ENCODE assay signal across 1 cellular context in the genomic region with DNA sequence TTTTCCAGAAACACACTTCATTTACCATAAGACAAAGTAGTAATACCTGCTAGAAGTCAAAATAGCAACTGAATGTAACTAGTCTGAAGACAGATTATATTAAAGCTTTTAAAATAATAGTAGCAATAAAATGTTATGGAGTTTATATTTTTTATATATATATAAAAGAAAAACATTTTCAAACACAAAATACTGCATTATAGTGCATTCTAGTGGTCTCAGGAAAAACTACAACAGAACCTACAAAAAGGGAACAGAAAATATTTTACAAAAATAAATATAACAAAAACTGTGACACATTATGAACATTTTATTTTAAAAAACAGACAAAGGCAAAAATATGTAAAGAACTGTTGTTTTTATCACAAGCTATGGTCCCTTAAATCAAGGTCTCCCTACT.
TF ChIP-seq lines count a peak whose summit lies in the region.

No MANE protein-coding gene starts in this region.

TF ChIP-seq in IMR-90, 13 proteins besides CTCF, POLR2A, EP300 and RAD21:
- TF ChIP-seq RCOR1 (IDR thresholded peaks at IDR 0.05; ENCODE audit: insufficient replicate concordance, low read length) = no peak
- peak; percentile 30; the same call in 1 of the 2 replicates for TF ChIP-seq SMC3 (IDR thresholded peaks at IDR 0.05; ENCODE audit: low read depth, low read length)
- TF ChIP-seq FOS (IDR thresholded peaks at IDR 0.05; ENCODE audit: low read depth, low read length) = no peak
